Comparison of ENCODE assay signal across 2 cellular contexts in the genomic region with DNA sequence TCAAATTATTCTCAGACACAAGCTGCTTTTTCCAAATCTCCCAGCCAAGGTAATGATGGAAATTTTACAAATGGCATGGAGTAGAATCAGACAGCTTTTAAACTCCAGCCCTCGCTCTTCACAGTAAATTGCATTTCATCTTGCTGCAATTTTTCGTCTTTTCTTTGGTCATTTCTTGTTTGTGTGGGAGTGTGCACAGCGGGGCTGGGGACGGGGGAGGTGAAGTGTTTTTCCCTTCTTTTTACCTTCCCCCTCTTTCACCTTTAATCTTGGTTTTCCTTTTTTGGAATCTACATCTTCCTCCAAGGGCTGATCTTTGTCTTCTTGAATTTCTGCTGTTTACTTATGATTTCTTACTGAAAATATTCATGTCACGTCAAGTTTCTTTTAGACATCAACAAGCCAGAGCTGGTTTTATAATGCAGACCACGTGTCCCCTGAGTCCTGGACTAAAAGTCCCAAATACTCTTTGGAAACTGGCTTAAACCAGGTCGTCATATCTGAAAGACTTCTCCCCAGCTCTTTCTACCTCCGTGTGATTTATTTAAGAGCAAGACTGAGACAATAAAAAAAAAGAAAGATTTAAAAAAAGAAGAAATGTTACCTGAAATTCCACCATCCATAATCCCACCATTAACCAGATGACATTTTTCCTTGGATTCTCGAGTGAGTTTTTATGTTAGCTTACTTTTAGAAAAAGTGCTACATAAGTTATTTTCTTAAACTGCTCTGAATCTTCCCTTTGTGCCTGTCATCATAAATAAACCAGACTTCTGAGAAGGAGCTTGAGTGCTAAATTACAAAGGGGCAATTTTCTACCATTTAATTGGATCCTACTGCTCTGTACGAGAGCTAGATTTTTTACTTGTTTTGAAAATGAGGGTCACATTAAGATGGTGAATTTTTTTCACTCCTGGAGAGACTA.
TF ChIP-seq lines count a peak whose summit lies in the region.

No MANE protein-coding gene starts in this region.

TF ChIP-seq in HEK293, 187 proteins besides CTCF, POLR2A, EP300 and RAD21 (continued from another document and continues in another):
- TF ChIP-seq, protein P1, sequence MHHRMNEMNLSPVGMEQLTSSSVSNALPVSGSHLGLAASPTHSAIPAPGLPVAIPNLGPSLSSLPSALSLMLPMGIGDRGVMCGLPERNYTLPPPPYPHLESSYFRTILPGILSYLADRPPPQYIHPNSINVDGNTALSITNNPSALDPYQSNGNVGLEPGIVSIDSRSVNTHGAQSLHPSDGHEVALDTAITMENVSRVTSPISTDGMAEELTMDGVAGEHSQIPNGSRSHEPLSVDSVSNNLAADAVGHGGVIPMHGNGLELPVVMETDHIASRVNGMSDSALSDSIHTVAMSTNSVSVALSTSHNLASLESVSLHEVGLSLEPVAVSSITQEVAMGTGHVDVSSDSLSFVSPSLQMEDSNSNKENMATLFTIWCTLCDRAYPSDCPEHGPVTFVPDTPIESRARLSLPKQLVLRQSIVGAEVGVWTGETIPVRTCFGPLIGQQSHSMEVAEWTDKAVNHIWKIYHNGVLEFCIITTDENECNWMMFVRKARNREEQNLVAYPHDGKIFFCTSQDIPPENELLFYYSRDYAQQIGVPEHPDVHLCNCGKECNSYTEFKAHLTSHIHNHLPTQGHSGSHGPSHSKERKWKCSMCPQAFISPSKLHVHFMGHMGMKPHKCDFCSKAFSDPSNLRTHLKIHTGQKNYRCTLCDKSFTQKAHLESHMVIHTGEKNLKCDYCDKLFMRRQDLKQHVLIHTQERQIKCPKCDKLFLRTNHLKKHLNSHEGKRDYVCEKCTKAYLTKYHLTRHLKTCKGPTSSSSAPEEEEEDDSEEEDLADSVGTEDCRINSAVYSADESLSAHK (tag by site-specific recombination; IDR thresholded peaks at IDR 0.05): no peak
- peak; percentile 34; the same call in 1 of the 2 replicates for TF ChIP-seq OSR2 (tag by site-specific recombination; IDR thresholded peaks at IDR 0.05)
- no peak for TF ChIP-seq ZSCAN30 (tag by site-specific recombination; IDR thresholded peaks at IDR 0.05)
- TF ChIP-seq, protein P2, sequence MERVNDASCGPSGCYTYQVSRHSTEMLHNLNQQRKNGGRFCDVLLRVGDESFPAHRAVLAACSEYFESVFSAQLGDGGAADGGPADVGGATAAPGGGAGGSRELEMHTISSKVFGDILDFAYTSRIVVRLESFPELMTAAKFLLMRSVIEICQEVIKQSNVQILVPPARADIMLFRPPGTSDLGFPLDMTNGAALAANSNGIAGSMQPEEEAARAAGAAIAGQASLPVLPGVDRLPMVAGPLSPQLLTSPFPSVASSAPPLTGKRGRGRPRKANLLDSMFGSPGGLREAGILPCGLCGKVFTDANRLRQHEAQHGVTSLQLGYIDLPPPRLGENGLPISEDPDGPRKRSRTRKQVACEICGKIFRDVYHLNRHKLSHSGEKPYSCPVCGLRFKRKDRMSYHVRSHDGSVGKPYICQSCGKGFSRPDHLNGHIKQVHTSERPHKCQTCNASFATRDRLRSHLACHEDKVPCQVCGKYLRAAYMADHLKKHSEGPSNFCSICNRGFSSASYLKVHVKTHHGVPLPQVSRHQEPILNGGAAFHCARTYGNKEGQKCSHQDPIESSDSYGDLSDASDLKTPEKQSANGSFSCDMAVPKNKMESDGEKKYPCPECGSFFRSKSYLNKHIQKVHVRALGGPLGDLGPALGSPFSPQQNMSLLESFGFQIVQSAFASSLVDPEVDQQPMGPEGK (tag by site-specific recombination; IDR thresholded peaks at IDR 0.05): no peak
- TF ChIP-seq HOXD13 (CRISPR knock-in tag; IDR thresholded peaks at IDR 0.05; ENCODE audit: borderline replicate concordance): no peak
- TF ChIP-seq, protein P3, sequence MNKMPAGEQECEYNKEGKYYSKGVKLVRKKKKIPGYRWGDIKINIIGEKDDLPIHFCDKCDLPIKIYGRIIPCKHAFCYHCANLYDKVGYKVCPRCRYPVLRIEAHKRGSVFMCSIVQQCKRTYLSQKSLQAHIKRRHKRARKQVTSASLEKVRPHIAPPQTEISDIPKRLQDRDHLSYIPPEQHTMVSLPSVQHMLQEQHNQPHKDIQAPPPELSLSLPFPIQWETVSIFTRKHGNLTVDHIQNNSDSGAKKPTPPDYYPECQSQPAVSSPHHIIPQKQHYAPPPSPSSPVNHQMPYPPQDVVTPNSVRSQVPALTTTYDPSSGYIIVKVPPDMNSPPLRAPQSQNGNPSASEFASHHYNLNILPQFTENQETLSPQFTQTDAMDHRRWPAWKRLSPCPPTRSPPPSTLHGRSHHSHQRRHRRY (tag by site-specific recombination; IDR thresholded peaks at IDR 0.05): no peak
- TF ChIP-seq ZNF37A (tag by site-specific recombination; IDR thresholded peaks at IDR 0.05): no peak
- TF ChIP-seq MEIS1 (CRISPR knock-in tag; IDR thresholded peaks at IDR 0.05; ENCODE audit: borderline replicate concordance): no peak
- TF ChIP-seq, protein P4, sequence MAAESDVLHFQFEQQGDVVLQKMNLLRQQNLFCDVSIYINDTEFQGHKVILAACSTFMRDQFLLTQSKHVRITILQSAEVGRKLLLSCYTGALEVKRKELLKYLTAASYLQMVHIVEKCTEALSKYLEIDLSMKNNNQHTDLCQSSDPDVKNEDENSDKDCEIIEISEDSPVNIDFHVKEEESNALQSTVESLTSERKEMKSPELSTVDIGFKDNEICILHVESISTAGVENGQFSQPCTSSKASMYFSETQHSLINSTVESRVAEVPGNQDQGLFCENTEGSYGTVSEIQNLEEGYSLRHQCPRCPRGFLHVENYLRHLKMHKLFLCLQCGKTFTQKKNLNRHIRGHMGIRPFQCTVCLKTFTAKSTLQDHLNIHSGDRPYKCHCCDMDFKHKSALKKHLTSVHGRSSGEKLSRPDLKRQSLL (tag by site-specific recombination; IDR thresholded peaks at IDR 0.05): no peak
- TF ChIP-seq, protein P5, sequence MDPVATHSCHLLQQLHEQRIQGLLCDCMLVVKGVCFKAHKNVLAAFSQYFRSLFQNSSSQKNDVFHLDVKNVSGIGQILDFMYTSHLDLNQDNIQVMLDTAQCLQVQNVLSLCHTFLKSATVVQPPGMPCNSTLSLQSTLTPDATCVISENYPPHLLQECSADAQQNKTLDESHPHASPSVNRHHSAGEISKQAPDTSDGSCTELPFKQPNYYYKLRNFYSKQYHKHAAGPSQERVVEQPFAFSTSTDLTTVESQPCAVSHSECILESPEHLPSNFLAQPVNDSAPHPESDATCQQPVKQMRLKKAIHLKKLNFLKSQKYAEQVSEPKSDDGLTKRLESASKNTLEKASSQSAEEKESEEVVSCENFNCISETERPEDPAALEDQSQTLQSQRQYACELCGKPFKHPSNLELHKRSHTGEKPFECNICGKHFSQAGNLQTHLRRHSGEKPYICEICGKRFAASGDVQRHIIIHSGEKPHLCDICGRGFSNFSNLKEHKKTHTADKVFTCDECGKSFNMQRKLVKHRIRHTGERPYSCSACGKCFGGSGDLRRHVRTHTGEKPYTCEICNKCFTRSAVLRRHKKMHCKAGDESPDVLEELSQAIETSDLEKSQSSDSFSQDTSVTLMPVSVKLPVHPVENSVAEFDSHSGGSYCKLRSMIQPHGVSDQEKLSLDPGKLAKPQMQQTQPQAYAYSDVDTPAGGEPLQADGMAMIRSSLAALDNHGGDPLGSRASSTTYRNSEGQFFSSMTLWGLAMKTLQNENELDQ (tag by site-specific recombination; IDR thresholded peaks at IDR 0.05; ENCODE audit: low read depth): no peak
- TF ChIP-seq ZFHX2 (tag by site-specific recombination; conservative IDR thresholded peaks at IDR 0.05): peak; percentile 71
- TF ChIP-seq ZNF184 (tag by site-specific recombination; IDR thresholded peaks at IDR 0.05): no peak
- TF ChIP-seq ZNF223 (tag by site-specific recombination; IDR thresholded peaks at IDR 0.05): no peak

TF ChIP-seq in K562, 482 proteins besides CTCF, POLR2A, EP300 and RAD21 (continued from another document and continues in another):
- TF ChIP-seq, protein P6, sequence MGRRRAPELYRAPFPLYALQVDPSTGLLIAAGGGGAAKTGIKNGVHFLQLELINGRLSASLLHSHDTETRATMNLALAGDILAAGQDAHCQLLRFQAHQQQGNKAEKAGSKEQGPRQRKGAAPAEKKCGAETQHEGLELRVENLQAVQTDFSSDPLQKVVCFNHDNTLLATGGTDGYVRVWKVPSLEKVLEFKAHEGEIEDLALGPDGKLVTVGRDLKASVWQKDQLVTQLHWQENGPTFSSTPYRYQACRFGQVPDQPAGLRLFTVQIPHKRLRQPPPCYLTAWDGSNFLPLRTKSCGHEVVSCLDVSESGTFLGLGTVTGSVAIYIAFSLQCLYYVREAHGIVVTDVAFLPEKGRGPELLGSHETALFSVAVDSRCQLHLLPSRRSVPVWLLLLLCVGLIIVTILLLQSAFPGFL (CRISPR knock-in tag; IDR thresholded peaks at IDR 0.05): no peak
- TF ChIP-seq, protein P7, sequence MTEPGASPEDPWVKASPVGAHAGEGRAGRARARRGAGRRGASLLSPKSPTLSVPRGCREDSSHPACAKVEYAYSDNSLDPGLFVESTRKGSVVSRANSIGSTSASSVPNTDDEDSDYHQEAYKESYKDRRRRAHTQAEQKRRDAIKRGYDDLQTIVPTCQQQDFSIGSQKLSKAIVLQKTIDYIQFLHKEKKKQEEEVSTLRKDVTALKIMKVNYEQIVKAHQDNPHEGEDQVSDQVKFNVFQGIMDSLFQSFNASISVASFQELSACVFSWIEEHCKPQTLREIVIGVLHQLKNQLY (CRISPR knock-in tag; conservative IDR thresholded peaks at IDR 0.05): no peak
- TF ChIP-seq EP400 (IDR thresholded peaks at IDR 0.05): peak; percentile 35; the same call in 1 of the 2 replicates
- TF ChIP-seq ERF (CRISPR knock-in tag; IDR thresholded peaks at IDR 0.05): no peak
- TF ChIP-seq, protein P8, sequence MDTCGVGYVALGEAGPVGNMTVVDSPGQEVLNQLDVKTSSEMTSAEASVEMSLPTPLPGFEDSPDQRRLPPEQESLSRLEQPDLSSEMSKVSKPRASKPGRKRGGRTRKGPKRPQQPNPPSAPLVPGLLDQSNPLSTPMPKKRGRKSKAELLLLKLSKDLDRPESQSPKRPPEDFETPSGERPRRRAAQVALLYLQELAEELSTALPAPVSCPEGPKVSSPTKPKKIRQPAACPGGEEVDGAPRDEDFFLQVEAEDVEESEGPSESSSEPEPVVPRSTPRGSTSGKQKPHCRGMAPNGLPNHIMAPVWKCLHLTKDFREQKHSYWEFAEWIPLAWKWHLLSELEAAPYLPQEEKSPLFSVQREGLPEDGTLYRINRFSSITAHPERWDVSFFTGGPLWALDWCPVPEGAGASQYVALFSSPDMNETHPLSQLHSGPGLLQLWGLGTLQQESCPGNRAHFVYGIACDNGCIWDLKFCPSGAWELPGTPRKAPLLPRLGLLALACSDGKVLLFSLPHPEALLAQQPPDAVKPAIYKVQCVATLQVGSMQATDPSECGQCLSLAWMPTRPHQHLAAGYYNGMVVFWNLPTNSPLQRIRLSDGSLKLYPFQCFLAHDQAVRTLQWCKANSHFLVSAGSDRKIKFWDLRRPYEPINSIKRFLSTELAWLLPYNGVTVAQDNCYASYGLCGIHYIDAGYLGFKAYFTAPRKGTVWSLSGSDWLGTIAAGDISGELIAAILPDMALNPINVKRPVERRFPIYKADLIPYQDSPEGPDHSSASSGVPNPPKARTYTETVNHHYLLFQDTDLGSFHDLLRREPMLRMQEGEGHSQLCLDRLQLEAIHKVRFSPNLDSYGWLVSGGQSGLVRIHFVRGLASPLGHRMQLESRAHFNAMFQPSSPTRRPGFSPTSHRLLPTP (IDR thresholded peaks at IDR 0.05; ENCODE audit: borderline replicate concordance, extremely low read depth, insufficient read length): no peak
- peak in 1 of 2 experiments; percentile 33; a peak in 2 of 4 replicates for TF ChIP-seq HDAC1 (IDR thresholded peaks at IDR 0.05)
- no peak for TF ChIP-seq SAP30 (IDR thresholded peaks at IDR 0.05; ENCODE audit: borderline replicate concordance, insufficient read depth, low read depth, low read length, poor library complexity, severe bottlenecking)
- TF ChIP-seq HCFC1 (IDR thresholded peaks at IDR 0.05; ENCODE audit: low read depth, low read length): no peak
- TF ChIP-seq ZNF79 (CRISPR knock-in tag; IDR thresholded peaks at IDR 0.05; ENCODE audit: low read depth): no peak
- no peak for TF ChIP-seq SIX5 (IDR thresholded peaks at IDR 0.05; ENCODE audit: borderline replicate concordance in 1 of 2, insufficient read depth in 1 of 2, low read depth in 1 of 2, low read length in 2 of 2)
- no peak; the same call in 1 of the 2 replicates for TF ChIP-seq GTF2A2 (tag; IDR thresholded peaks at IDR 0.05)
- TF ChIP-seq, protein P9, sequence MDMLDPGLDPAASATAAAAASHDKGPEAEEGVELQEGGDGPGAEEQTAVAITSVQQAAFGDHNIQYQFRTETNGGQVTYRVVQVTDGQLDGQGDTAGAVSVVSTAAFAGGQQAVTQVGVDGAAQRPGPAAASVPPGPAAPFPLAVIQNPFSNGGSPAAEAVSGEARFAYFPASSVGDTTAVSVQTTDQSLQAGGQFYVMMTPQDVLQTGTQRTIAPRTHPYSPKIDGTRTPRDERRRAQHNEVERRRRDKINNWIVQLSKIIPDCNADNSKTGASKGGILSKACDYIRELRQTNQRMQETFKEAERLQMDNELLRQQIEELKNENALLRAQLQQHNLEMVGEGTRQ (CRISPR knock-in tag; IDR thresholded peaks at IDR 0.05): peak; percentile 65
- no peak for TF ChIP-seq FOXK1 (CRISPR knock-in tag; IDR thresholded peaks at IDR 0.05; ENCODE audit: borderline replicate concordance)
- TF ChIP-seq, protein P10, sequence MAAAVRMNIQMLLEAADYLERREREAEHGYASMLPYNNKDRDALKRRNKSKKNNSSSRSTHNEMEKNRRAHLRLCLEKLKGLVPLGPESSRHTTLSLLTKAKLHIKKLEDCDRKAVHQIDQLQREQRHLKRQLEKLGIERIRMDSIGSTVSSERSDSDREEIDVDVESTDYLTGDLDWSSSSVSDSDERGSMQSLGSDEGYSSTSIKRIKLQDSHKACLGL (CRISPR knock-in tag; IDR thresholded peaks at IDR 0.05; ENCODE audit: borderline replicate concordance, poor library complexity, severe bottlenecking): no peak
- TF ChIP-seq, protein P11, sequence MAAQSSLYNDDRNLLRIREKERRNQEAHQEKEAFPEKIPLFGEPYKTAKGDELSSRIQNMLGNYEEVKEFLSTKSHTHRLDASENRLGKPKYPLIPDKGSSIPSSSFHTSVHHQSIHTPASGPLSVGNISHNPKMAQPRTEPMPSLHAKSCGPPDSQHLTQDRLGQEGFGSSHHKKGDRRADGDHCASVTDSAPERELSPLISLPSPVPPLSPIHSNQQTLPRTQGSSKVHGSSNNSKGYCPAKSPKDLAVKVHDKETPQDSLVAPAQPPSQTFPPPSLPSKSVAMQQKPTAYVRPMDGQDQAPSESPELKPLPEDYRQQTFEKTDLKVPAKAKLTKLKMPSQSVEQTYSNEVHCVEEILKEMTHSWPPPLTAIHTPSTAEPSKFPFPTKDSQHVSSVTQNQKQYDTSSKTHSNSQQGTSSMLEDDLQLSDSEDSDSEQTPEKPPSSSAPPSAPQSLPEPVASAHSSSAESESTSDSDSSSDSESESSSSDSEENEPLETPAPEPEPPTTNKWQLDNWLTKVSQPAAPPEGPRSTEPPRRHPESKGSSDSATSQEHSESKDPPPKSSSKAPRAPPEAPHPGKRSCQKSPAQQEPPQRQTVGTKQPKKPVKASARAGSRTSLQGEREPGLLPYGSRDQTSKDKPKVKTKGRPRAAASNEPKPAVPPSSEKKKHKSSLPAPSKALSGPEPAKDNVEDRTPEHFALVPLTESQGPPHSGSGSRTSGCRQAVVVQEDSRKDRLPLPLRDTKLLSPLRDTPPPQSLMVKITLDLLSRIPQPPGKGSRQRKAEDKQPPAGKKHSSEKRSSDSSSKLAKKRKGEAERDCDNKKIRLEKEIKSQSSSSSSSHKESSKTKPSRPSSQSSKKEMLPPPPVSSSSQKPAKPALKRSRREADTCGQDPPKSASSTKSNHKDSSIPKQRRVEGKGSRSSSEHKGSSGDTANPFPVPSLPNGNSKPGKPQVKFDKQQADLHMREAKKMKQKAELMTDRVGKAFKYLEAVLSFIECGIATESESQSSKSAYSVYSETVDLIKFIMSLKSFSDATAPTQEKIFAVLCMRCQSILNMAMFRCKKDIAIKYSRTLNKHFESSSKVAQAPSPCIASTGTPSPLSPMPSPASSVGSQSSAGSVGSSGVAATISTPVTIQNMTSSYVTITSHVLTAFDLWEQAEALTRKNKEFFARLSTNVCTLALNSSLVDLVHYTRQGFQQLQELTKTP (IDR thresholded peaks at IDR 0.05; ENCODE audit: low read depth in 1 of 2, partially characterized antibody in 2 of 2): peak in 1 of 2 experiments; percentile 27
- no peak for TF ChIP-seq KAT2B (IDR thresholded peaks at IDR 0.05; ENCODE audit: low read depth, low read length)
- no peak for TF ChIP-seq RUNX1 (IDR thresholded peaks at IDR 0.05; ENCODE audit: low read depth)
- TF ChIP-seq SLC30A9 (CRISPR knock-in tag; IDR thresholded peaks at IDR 0.05): no peak
